Comparison of ENCODE assay signal across 16 cellular contexts in the genomic region with DNA sequence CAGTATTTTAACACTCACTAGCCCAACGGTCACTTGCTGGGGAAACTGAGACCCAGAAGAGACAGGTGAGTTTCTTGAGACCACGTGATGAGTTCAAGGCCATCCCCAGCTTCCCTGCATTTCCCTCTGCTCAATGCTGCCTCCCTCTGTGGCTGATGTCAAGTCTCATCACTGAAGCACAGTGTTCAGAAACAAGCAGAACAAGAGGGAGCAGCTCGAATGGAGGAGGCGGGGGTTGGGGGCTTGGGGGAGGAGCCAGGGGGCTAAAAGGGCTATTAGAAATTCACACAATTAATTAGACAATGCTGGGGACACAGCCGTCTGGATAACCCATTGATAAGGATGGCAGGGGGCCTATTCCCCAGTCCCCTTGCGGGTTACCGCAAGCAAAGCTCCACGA.
DNase-seq lines count a peak whose midpoint lies in the region; ATAC-seq and TF ChIP-seq lines count a peak whose summit lies in the region.
"Had no signal": no experiment of that assay in that cellular context is flagged by ENCODE, and none has a peak within 500 bp of the region (broad histone marks: within the 10 kb centered on the region; RNA-seq: fewer than 3 reads in every experiment).

No MANE protein-coding gene starts in this region.

- no peak for ATAC-seq in IMR-90 (ENCODE audit: low read depth)
- ATAC-seq: activated T-helper 17 cell treated with anti-CD3 and anti-CD28 coated beads, Interleukin-2, amount 50 U/mL, for 72 hours had no signal

- TF ChIP-seq EP300 in stomach (IDR thresholded peaks at IDR 0.05): no peak

- H3K9ac ChIP-seq in IMR-90 (ENCODE audit: low read depth, low read length): no peak overlapping the region

- dilution Hi-C loops in IMR-90 (cut with HindIII; ENCODE audit: low sequenced_read_pairs, unreplicated experiment): no loop called here

- no peak overlapping the region for H2AK5ac ChIP-seq in IMR-90 (ENCODE audit: low read depth, low read length)

- H3K27me3 ChIP-seq in IMR-90 (ENCODE audit: control insufficient read depth, insufficient read depth, low read length): no peaks in the 10 kb centered on the region; the same call in 1 of the 2 replicates
- peaks cover 32% of the 10 kb centered on the region for H3K27me3 ChIP-seq in left ventricle myocardium inferior (ENCODE audit: low read depth)
- peaks cover 0 to 4% (median 0%) of the 10 kb centered on the region in 3 donors for H3K27me3 ChIP-seq in stomach
- H3K27me3 ChIP-seq: right atrium auricular region had no signal

- H3K4ac ChIP-seq in IMR-90 (ENCODE audit: low read depth, low read length): no peak overlapping the region

- BruUV-seq in IMR-90 (replicated peaks; lab: Mats Ljungman, UMichigan): no TSS peak

- H3K27ac ChIP-seq in IMR-90 (ENCODE audit: insufficient read depth, low read length): no peak overlapping the region
- H3K27ac ChIP-seq in left ventricle myocardium inferior (replicated peaks): no peak overlapping the region
- no peak overlapping the region for H3K27ac ChIP-seq in stomach
- H3K27ac ChIP-seq: right atrium auricular region had no signal

- H3K4me2 ChIP-seq in IMR-90 (ENCODE audit: low read depth, low read length): no peak overlapping the region

- intact Hi-C loops in IMR-90 (cut with micrococcal nuclease): loop anchor here (10.0 kb wide), 1 partner anchor 905 kb away; no protein-coding TSS in a partner anchor
- intact Hi-C loops in left ventricle myocardium inferior (cut with micrococcal nuclease): no loop called here
- intact Hi-C loops in stomach (cut with DNase I; ENCODE audit: low total_unique reads): no loop called here

- no peaks in the 10 kb centered on the region for H4K20me1 ChIP-seq in IMR-90 (ENCODE audit: insufficient read depth, low read length)

- no peaks in the 10 kb centered on the region for H3K79me1 ChIP-seq in IMR-90 (ENCODE audit: low read depth in 1 of 2, low read length in 2 of 2)

- H4K91ac ChIP-seq in IMR-90 (ENCODE audit: insufficient read depth, low read depth, low read length): no peak overlapping the region

- H2BK120ac ChIP-seq in IMR-90 (ENCODE audit: low read depth, low read length): no peak overlapping the region

- no peak overlapping the region for H4K5ac ChIP-seq in IMR-90 (ENCODE audit: low read depth, low read length)

- H2AFZ ChIP-seq in IMR-90 (replicated peaks; ENCODE audit: low read length, poor library complexity): peak overlapping the region; percentile 52

- no peak overlapping the region for H3K23ac ChIP-seq in IMR-90 (ENCODE audit: low read depth, low read length)

- in situ Hi-C loops in IMR-90 (cut with MboI; ENCODE audit: low sequenced_read_pairs): no loop called here

- no peak overlapping the region for H3K18ac ChIP-seq in IMR-90 (ENCODE audit: low read depth, low read length)

- no peaks in the 10 kb centered on the region for H3K9me1 ChIP-seq in IMR-90 (ENCODE audit: insufficient read depth, low read length)

- no peak overlapping the region for H2AK9ac ChIP-seq in IMR-90 (replicated peaks; ENCODE audit: low read depth, low read length, poor library complexity)

- H3K4me3 ChIP-seq in AG09309 (ENCODE audit: control insufficient read depth, low read depth, low read length) (peak overlapping the region; percentile 35), IMR-90 (ENCODE audit: insufficient read depth, low read depth, low read length) (no peak overlapping the region), left ventricle myocardium inferior (no peak overlapping the region), stomach (no peak overlapping the region)
- H3K4me3 ChIP-seq: right atrium auricular region had no signal

- H3K36me3 ChIP-seq in IMR-90 (ENCODE audit: control insufficient read depth, insufficient read depth, low read length): no peaks in the 10 kb centered on the region
- no peaks in the 10 kb centered on the region for H3K36me3 ChIP-seq in left ventricle myocardium inferior
- no peaks in the 10 kb centered on the region for H3K36me3 ChIP-seq in stomach
- H3K36me3 ChIP-seq: right atrium auricular region had no signal

- POLR2A ChIA-PET in IMR-90 (lab: Charles Lee; ENCODE audit: unreplicated experiment): no interaction called here

- DNase-seq in AG09309 (ENCODE audit: low read depth) (peak; percentile 1), IMR-90 (no peak), astrocyte of the hippocampus (ENCODE audit: low read depth, low spot score) (peak; percentile 32), iPS-NIHi7 (ENCODE audit: extremely low spot score) (peak; percentile 46), AG08395 (ENCODE audit: low spot score) (no peak), GM19238 (ENCODE audit: insufficient read length, low spot score) (no peak), left ventricle myocardium inferior (no peak), stomach (no peak)
- DNase-seq: activated CD8-positive, alpha-beta memory T cell treated with anti-CD3 and anti-CD28 coated beads for 24 hours; cerebellar nuclear complex; COR-L47; islet precursor cell; MV-4-11; NCI-H2081 had no signal

- TF ChIP-seq RAD21 in IMR-90 (IDR thresholded peaks at IDR 0.05; ENCODE audit: low read length): no peak

- no peak overlapping the region for H2BK20ac ChIP-seq in IMR-90 (ENCODE audit: low read depth, low read length)

- H4K8ac ChIP-seq in IMR-90 (ENCODE audit: low read depth in 2 of 2, low read length in 2 of 2): no peak overlapping the region

- H3K56ac ChIP-seq in IMR-90 (ENCODE audit: extremely low read depth, insufficient read depth, low read length): no peak overlapping the region

- CTCF ChIA-PET in IMR-90 (lab: Yijun Ruan, JAX): no interaction called here

- no peaks in the 10 kb centered on the region for H3K9me3 ChIP-seq in IMR-90 (ENCODE audit: control insufficient read depth, insufficient read depth, low read length)
- H3K9me3 ChIP-seq in left ventricle myocardium inferior (replicated peaks): no peaks in the 10 kb centered on the region
- no peaks in the 10 kb centered on the region for H3K9me3 ChIP-seq in stomach
- H3K9me3 ChIP-seq: right atrium auricular region had no signal

- WGBS in IMR-90 (ENCODE audit: extremely low coverage in 2 of 2, insufficient read length in 1 of 2), 2 experiments: 80% methylated on average over 1 of the region's 8 CpGs; no CpG with 5 or more reads in 1 of the 2 experiments
- 65 to 75% (median 68%) methylated on average over 8 of the region's 8 CpGs for WGBS in stomach, 5 donors

- no peak overlapping the region for H2BK15ac ChIP-seq in IMR-90 (ENCODE audit: low read depth, low read length)

- no peak overlapping the region for H2BK5ac ChIP-seq in IMR-90 (ENCODE audit: low read depth, low read length, poor library complexity, severe bottlenecking)

- TF ChIP-seq POLR2A in IMR-90 (IDR thresholded peaks at IDR 0.05; ENCODE audit: low read depth, low read length) (no peak), stomach (IDR thresholded peaks at IDR 0.05) (no peak)

- no peaks in the 10 kb centered on the region for H3K4me1 ChIP-seq in IMR-90 (ENCODE audit: control insufficient read depth, insufficient read depth, low read length)
- H3K4me1 ChIP-seq in left ventricle myocardium inferior: no peaks in the 10 kb centered on the region
- H3K4me1 ChIP-seq in stomach: no peaks in the 10 kb centered on the region
- H3K4me1 ChIP-seq: right atrium auricular region had no signal

- H3K14ac ChIP-seq in IMR-90 (replicated peaks; ENCODE audit: low read depth, low read length): no peak overlapping the region

- peak; percentile 29 for TF ChIP-seq CTCF in AG09309 (IDR thresholded peaks at IDR 0.05; ENCODE audit: control insufficient read depth, insufficient read depth, low read depth, low read length, missing control alignments)
- no peak for TF ChIP-seq CTCF in IMR-90 (conservative IDR thresholded peaks at IDR 0.05; ENCODE audit: low read depth, low read length)
- TF ChIP-seq CTCF in left ventricle myocardium inferior (IDR thresholded peaks at IDR 0.05; ENCODE audit: borderline replicate concordance): no peak
- TF ChIP-seq CTCF in stomach (IDR thresholded peaks at IDR 0.05): no peak

TF ChIP-seq in IMR-90, 13 proteins besides CTCF, POLR2A, EP300 and RAD21:
- no peak for TF ChIP-seq NFE2L2 (IDR thresholded peaks at IDR 0.05; ENCODE audit: low read depth, low read length)
- no peak for TF ChIP-seq RFX5 (IDR thresholded peaks at IDR 0.05; ENCODE audit: low read depth, low read length)
- TF ChIP-seq RCOR1 (IDR thresholded peaks at IDR 0.05; ENCODE audit: insufficient replicate concordance, low read length): no peak
- TF ChIP-seq SMC3 (IDR thresholded peaks at IDR 0.05; ENCODE audit: low read depth, low read length): no peak
- no peak for TF ChIP-seq MXI1 (IDR thresholded peaks at IDR 0.05; ENCODE audit: borderline replicate concordance, low read depth, low read length)
- no peak for TF ChIP-seq FOS (IDR thresholded peaks at IDR 0.05; ENCODE audit: low read depth, low read length)
- no peak for TF ChIP-seq CHD1 (IDR thresholded peaks at IDR 0.05; ENCODE audit: low read depth, low read length)
- no peak for TF ChIP-seq MAFK (IDR thresholded peaks at IDR 0.05; ENCODE audit: low read depth, low read length)
- TF ChIP-seq MAZ (IDR thresholded peaks at IDR 0.05; ENCODE audit: borderline replicate concordance, low read depth, low read length): no peak
- no peak for TF ChIP-seq CEBPB (IDR thresholded peaks at IDR 0.05; ENCODE audit: low read depth, low read length)
TF ChIP-seq in IMR-90: peak in this region for 0.

Comparison
In these comparisons a context has a peak if more than half of its experiments do, and no peak if none do; other contexts are left out.
1. DNase-seq: peak in AG09309 (single experiment), astrocyte of the hippocampus (single experiment) and iPS-NIHi7 (single experiment); none in IMR-90 (single experiment), AG08395 (single experiment), GM19238 (single experiment), left ventricle myocardium inferior (single experiment) and stomach (single experiment).